Comparison of ENCODE assay signal across 13 cellular contexts in the genomic region with DNA sequence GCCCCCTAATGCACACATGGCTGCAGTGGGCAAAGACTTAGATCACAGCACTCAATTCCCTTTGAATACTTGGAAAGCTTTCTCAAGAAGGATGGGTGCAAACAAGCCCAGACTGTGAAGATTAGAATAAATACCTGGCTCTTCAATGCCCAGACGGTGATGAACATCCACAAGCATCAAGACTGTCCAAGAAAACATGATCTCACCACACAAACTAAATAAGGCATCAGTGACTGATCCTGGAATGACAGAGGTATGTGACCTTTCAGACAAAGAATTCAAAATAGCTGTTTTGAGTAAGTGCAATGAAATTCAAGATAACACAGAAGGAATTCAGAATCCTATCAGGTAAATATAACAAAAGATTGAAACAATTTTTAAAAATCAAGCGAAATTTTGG. TPM values are rescaled to one million over a fixed set of nuclear protein-coding genes. Genes with fewer than 3 reads are reported as not detected.
DNase-seq lines count a peak whose midpoint lies in the region; ATAC-seq and TF ChIP-seq lines count a peak whose summit lies in the region.
"Had no signal": no experiment of that assay in that cellular context is flagged by ENCODE, and none has a peak within 500 bp of the region (broad histone marks: within the 10 kb centered on the region; RNA-seq: fewer than 3 reads in every experiment).

No MANE protein-coding gene starts in this region.

- intact Hi-C loops in PC-9 (cut with micrococcal nuclease; ENCODE audit: unreplicated experiment), result loop anchor here (1.0 kb wide), 1 partner anchor 44 kb away; a partner anchor contains a TSS

- no peak overlapping the region for H3K27ac ChIP-seq in PC-9
- H3K27ac ChIP-seq: colonic mucosa, tibial nerve had no signal

- POLR2A ChIA-PET in PC-9 (lab: Charles Lee; ENCODE audit: unreplicated experiment), result interaction anchor here (0.7 kb wide), 1 partner anchor 1908 kb away, joined by 5 read pairs; no protein-coding TSS in a partner anchor

- no TSS peak for BruUV-seq in PC-9 (replicated peaks; lab: Mats Ljungman, UMichigan)

- H4K20me1 ChIP-seq in PC-9 (ENCODE audit: insufficient read depth), result no peaks in the 10 kb centered on the region

- no peak overlapping the region for H3K4me3 ChIP-seq in PC-9
- no peak overlapping the region for H3K4me3 ChIP-seq in epithelial cell of proximal tubule (ENCODE audit: low read depth, low read length)
- H3K4me3 ChIP-seq: colonic mucosa, mucosa of descending colon, tibial nerve had no signal

- no peaks in the 10 kb centered on the region for H3K79me2 ChIP-seq in PC-9 (ENCODE audit: low read depth)

- no peaks in the 10 kb centered on the region for H3K27me3 ChIP-seq in PC-9 (ENCODE audit: insufficient read depth, low read depth)
- H3K27me3 ChIP-seq: colonic mucosa, tibial nerve had no signal

- no peak overlapping the region; the same call in 1 of the 2 replicates for H3K4me2 ChIP-seq in PC-9

- H3K9me2 ChIP-seq in PC-9 (ENCODE audit: insufficient read depth), result no peaks in the 10 kb centered on the region

- peaks cover 10% of the 10 kb centered on the region for H3K4me1 ChIP-seq in PC-9 (replicated peaks; ENCODE audit: insufficient read depth)
- H3K4me1 ChIP-seq: colonic mucosa, tibial nerve had no signal

- H2AFZ ChIP-seq in PC-9, result no peak overlapping the region

- TF ChIP-seq CTCF in PC-9 (conservative IDR thresholded peaks at IDR 0.05) (no peak), epithelial cell of proximal tubule (conservative IDR thresholded peaks at IDR 0.05; ENCODE audit: low read depth, low read length) (no peak)

- no peak for ATAC-seq in GM18858 (IDR thresholded peaks at IDR 0.05; ENCODE audit: unreplicated experiment)
- ATAC-seq: mucosa of descending colon had no signal

- H3K36me3 ChIP-seq in PC-9 (ENCODE audit: low read depth), result no peaks in the 10 kb centered on the region
- H3K36me3 ChIP-seq: colonic mucosa, tibial nerve had no signal

- no peaks in the 10 kb centered on the region for H3F3A ChIP-seq in PC-9 (ENCODE audit: insufficient read depth, low read depth)

- DNase-seq in EL (peak; percentile 86), PC-9 (peak; percentile 11 to 57), epithelial cell of proximal tubule (ENCODE audit: low read depth) (peak; percentile 43), non-pigmented ciliary epithelial cell (ENCODE audit: low read depth) (peak; percentile 70), DMS153 treated with DMSO at 0.1 percent for 48 hours (lab: John Stamatoyannopoulos, UW; ENCODE audit: unreplicated experiment) (no peak), iPS-NIHi11 (ENCODE audit: low spot score) (no peak), mucosa of gallbladder (ENCODE audit: low spot score) (no peak)
- DNase-seq: activated naive CD8-positive, alpha-beta T cell treated with anti-CD3 and anti-CD28 coated beads for 36 hours; colonic mucosa; mucosa of descending colon; NCI-H1105 treated with DMSO at 0.1 percent for 48 hours had no signal

- no peaks in the 10 kb centered on the region for H3K9me3 ChIP-seq in PC-9 (ENCODE audit: insufficient read depth, low read depth)
- H3K9me3 ChIP-seq: colonic mucosa, mucosa of descending colon, tibial nerve had no signal

- CTCF ChIA-PET in PC-9 (lab: Charles Lee), result no interaction called here

RNA-seq across cellular contexts. Expression of a gene that starts 43.8 kb away (rescaled TPM):
- total RNA-seq in PC-9 (2021) (24.7 and 25.5 TPM in 2 replicates), epithelial cell of proximal tubule (12.6 and 23.6 TPM in 2 replicates), mucosa of gallbladder (29.9 TPM)

Comparison
In these comparisons a context has a peak if more than half of its experiments do, and no peak if none do; other contexts are left out.
1. DNase-seq: peak in EL (single experiment), PC-9 (2 of 2), epithelial cell of proximal tubule (single experiment) and non-pigmented ciliary epithelial cell (single experiment); none in DMS153 treated with DMSO at 0.1 percent for 48 hours (single experiment), iPS-NIHi11 (single experiment) and mucosa of gallbladder (single experiment).